In the genomic region with DNA sequence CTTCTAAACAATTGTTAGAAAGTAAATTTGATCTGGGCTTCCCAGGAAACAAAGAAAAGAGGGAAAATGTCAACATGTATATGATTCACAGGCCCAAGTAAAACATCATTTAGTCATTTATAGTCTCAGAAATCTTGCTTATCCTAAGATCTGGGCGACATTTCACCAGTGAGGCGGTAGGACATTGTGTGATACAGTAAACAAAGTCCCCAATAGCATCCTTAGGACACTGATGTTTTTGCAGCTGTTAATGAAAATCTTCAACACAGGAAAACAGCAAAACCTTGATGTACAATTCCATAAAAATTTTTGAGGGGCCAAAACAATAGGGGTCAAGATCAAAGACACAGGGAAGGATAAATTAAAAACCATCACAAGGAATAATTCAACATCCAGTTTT, we compare ENCODE assay signal across 24 cellular contexts. TPM values are rescaled to one million over a fixed set of nuclear protein-coding genes. Genes with fewer than 3 reads are reported as not detected.
"Had no signal": no experiment of that assay in that cellular context is flagged by ENCODE, and none has a peak within 500 bp of the region (broad histone marks: within the 10 kb centered on the region; RNA-seq: fewer than 3 reads in every experiment).

No MANE protein-coding gene starts in this region.

- H3K4me3 Mint-ChIP-seq: activated CD4-positive, alpha-beta T cell treated with anti-CD3 and anti-CD28 coated beads, Interleukin-2, amount 10 ng/mL, durations not matched to agents 7 days and 5 days; activated naive CD4-positive, alpha-beta T cell treated with anti-CD3 and anti-CD28 coated beads, Interleukin-2, amount 50 U/mL, for 24 hours; activated T-cell treated with anti-CD3 and anti-CD28 coated beads, Interleukin-2, amount 50 U/mL, for 72 hours; immature natural killer cell; memory B cell; naive thymus-derived CD8-positive, alpha-beta T cell; stimulated activated naive CD8-positive, alpha-beta T cell treated with anti-CD3 and anti-CD28 coated beads, Interleukin-15, Interleukin-2, amounts not matched to agents 100 ng/mL and 50 ng/mL, for 24 hours; T-helper 1 cell treated with Interleukin-12 subunit alpha and Interleukin-12 subunit beta and Interleukin-4 antibody, amounts not matched to agents 30 μg/mL and 1 μg/mL, for 36 hours had no signal

- H3K36me3 ChIP-seq: colonic mucosa, heart left ventricle, neutrophil, pancreas, SJCRH30, upper lobe of right lung had no signal

- H3K36me3 Mint-ChIP-seq: activated naive CD4-positive, alpha-beta T cell treated with anti-CD3 and anti-CD28 coated beads, Interleukin-2, amount 50 U/mL, for 24 hours; immature natural killer cell; memory B cell; naive thymus-derived CD8-positive, alpha-beta T cell had no signal

- H3K27ac Mint-ChIP-seq: activated CD4-positive, alpha-beta T cell treated with anti-CD3 and anti-CD28 coated beads, Interleukin-2, amount 10 ng/mL, durations not matched to agents 7 days and 5 days; activated naive CD4-positive, alpha-beta T cell treated with anti-CD3 and anti-CD28 coated beads, Interleukin-2, amount 50 U/mL, for 24 hours; activated T-cell treated with anti-CD3 and anti-CD28 coated beads, Interleukin-2, amount 50 U/mL, for 72 hours; immature natural killer cell; memory B cell; naive thymus-derived CD8-positive, alpha-beta T cell; stimulated activated naive CD8-positive, alpha-beta T cell treated with anti-CD3 and anti-CD28 coated beads, Interleukin-15, Interleukin-2, amounts not matched to agents 100 ng/mL and 50 ng/mL, for 24 hours; T-helper 1 cell treated with Interleukin-12 subunit alpha and Interleukin-12 subunit beta and Interleukin-4 antibody, amounts not matched to agents 30 μg/mL and 1 μg/mL, for 36 hours had no signal

- H3K4me3 ChIP-seq: colonic mucosa, heart left ventricle, mucosa of descending colon, pancreas, SJCRH30, testis, upper lobe of right lung had no signal

- H3K4me1 Mint-ChIP-seq: activated CD4-positive, alpha-beta T cell treated with anti-CD3 and anti-CD28 coated beads, Interleukin-2, amount 10 ng/mL, durations not matched to agents 7 days and 5 days; activated naive CD4-positive, alpha-beta T cell treated with anti-CD3 and anti-CD28 coated beads, Interleukin-2, amount 50 U/mL, for 24 hours; immature natural killer cell; memory B cell; naive thymus-derived CD8-positive, alpha-beta T cell had no signal

- H3K27ac ChIP-seq: colonic mucosa, neutrophil, SJCRH30, testis had no signal

- H3K4me1 ChIP-seq: colonic mucosa, heart left ventricle, testis, upper lobe of right lung had no signal

- DNase-seq: activated CD4-positive, alpha-beta T cell treated with anti-CD3 and anti-CD28 coated beads, Interleukin-2, amount 10 ng/mL, durations not matched to agents 7 days and 5 days; activated CD8-positive, alpha-beta memory T cell treated with anti-CD3 and anti-CD28 coated beads, Interleukin-2, amount 50 U/mL, for 4 hours; activated effector memory CD4-positive, alpha-beta T cell treated with anti-CD3 and anti-CD28 coated beads, Interleukin-2, amount 50 U/mL, for 16 hours; activated T-cell treated with anti-CD3 and anti-CD28 coated beads, Interleukin-2, amount 50 U/mL, for 72 hours; central memory CD4-positive, alpha-beta T cell; colonic mucosa; erythroblast; immature natural killer cell; kidney glomerular epithelial cell; mucosa of descending colon; naive thymus-derived CD8-positive, alpha-beta T cell; SJCRH30; stimulated activated CD4-positive, alpha-beta T cell treated with anti-CD3 and anti-CD28 coated beads, Interleukin-2, amount 100 ng/mL, for 24 hours; testis; upper lobe of right lung had no signal

- H3K9me3 ChIP-seq: colonic mucosa, mucosa of descending colon, neutrophil, pancreas, SJCRH30, testis, upper lobe of right lung had no signal

- H3K27me3 Mint-ChIP-seq: activated CD4-positive, alpha-beta T cell treated with anti-CD3 and anti-CD28 coated beads, Interleukin-2, amount 10 ng/mL, durations not matched to agents 7 days and 5 days; activated naive CD4-positive, alpha-beta T cell treated with anti-CD3 and anti-CD28 coated beads, Interleukin-2, amount 50 U/mL, for 24 hours; memory B cell; naive thymus-derived CD8-positive, alpha-beta T cell; stimulated activated naive CD8-positive, alpha-beta T cell treated with anti-CD3 and anti-CD28 coated beads, Interleukin-15, Interleukin-2, amounts not matched to agents 100 ng/mL and 50 ng/mL, for 24 hours had no signal

- H3K27me3 ChIP-seq: colonic mucosa, heart left ventricle, neutrophil, pancreas, SJCRH30, testis, upper lobe of right lung had no signal

- ATAC-seq: activated CD4-positive, CD25-positive, alpha-beta regulatory T cell treated with anti-CD3 and anti-CD28 coated beads, Interleukin-2, amount 50 U/mL, for 24 hours; activated T-cell treated with anti-CD3 and anti-CD28 coated beads, Interleukin-2, amount 50 U/mL, for 72 hours; naive thymus-derived CD8-positive, alpha-beta T cell; upper lobe of right lung had no signal

- H3K9me3 Mint-ChIP-seq: T-helper 1 cell treated with Interleukin-12 subunit alpha and Interleukin-12 subunit beta and Interleukin-4 antibody, amounts not matched to agents 30 μg/mL and 1 μg/mL, for 36 hours had no signal

RNA-seq across cellular contexts. Expression of gene LMO3, which starts 20.2 kb away (rescaled TPM):
- total RNA-seq: activated CD4-positive, alpha-beta T cell treated with anti-CD3 and anti-CD28 coated beads, Interleukin-2, amount 10 ng/mL, durations not matched to agents 7 days and 5 days; activated T-cell treated with anti-CD3 and anti-CD28 coated beads, Interleukin-2, amount 50 U/mL, for 72 hours; liver; naive thymus-derived CD8-positive, alpha-beta T cell had no signal
- polyA plus RNA-seq: immature natural killer cell; naive thymus-derived CD8-positive, alpha-beta T cell had no signal
